In the genomic region with DNA sequence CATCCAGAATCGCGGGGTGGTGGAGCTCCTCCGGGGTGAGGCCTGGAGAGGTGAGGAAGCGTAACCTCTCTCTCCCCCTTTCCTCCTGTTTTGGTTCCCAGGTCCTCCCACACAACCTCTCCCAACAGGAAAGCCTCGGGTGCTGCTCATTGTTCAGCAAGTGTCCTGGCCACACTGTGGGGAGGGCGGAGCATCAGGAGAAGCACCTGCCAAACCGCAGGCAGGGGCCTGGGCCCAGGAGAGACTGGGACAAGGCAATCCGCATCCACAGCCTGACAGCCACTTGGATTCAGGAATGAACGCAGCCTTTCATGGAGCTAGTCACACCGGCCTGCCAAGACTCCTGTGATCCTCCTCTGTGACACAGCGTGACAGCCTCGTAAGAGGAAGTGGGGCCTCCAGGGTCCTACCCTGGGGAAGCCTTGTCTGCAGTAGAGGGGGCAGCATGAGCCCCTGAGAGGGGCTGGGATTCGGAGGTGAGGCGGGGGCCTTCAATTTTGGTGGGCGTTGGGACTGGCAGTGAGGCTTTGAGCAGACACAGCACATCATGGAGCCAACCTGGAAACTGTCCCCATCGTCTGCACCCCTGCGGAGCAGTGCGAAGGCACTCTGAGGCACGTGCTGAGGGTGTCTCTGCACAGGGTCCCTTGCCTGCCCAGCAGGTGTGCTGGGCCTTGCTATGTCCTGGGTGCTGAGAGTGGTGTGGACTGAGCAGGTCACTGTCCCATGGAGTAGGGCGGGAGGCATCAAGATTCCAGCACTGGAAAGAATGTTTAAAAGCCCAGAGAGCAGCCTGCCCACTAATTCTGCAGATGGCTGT, we compare ENCODE assay signal across 1 cellular context.
TF ChIP-seq lines count a peak whose summit lies in the region.

No MANE protein-coding gene starts in this region.

TF ChIP-seq in WTC11, 78 proteins besides CTCF, POLR2A, EP300 and RAD21 (continued from another document):
- TF ChIP-seq ZBTB43 (CRISPR knock-in tag; IDR thresholded peaks at IDR 0.05) (no peak), MYBL2 (CRISPR knock-in tag; IDR thresholded peaks at IDR 0.05) (no peak), STAT6 (CRISPR knock-in tag; conservative IDR thresholded peaks at IDR 0.05; ENCODE audit: low read depth) (no peak), NFATC4 (CRISPR knock-in tag; IDR thresholded peaks at IDR 0.05) (no peak), IRF1 (CRISPR knock-in tag; IDR thresholded peaks at IDR 0.05) (no peak), ZNF121 (CRISPR knock-in tag; IDR thresholded peaks at IDR 0.05) (no peak), ZMAT4 (CRISPR knock-in tag; IDR thresholded peaks at IDR 0.05) (no peak), ELF4 (CRISPR knock-in tag; IDR thresholded peaks at IDR 0.05; ENCODE audit: low read depth) (no peak), ATF6 (CRISPR knock-in tag; IDR thresholded peaks at IDR 0.05) (no peak), ZBTB21 (CRISPR knock-in tag; IDR thresholded peaks at IDR 0.05; ENCODE audit: borderline replicate concordance) (no peak), ZNF396 (CRISPR knock-in tag; IDR thresholded peaks at IDR 0.05; ENCODE audit: borderline replicate concordance) (no peak), ZNF219 (CRISPR knock-in tag; IDR thresholded peaks at IDR 0.05; ENCODE audit: borderline replicate concordance) (no peak)
- TF ChIP-seq, protein P1, sequence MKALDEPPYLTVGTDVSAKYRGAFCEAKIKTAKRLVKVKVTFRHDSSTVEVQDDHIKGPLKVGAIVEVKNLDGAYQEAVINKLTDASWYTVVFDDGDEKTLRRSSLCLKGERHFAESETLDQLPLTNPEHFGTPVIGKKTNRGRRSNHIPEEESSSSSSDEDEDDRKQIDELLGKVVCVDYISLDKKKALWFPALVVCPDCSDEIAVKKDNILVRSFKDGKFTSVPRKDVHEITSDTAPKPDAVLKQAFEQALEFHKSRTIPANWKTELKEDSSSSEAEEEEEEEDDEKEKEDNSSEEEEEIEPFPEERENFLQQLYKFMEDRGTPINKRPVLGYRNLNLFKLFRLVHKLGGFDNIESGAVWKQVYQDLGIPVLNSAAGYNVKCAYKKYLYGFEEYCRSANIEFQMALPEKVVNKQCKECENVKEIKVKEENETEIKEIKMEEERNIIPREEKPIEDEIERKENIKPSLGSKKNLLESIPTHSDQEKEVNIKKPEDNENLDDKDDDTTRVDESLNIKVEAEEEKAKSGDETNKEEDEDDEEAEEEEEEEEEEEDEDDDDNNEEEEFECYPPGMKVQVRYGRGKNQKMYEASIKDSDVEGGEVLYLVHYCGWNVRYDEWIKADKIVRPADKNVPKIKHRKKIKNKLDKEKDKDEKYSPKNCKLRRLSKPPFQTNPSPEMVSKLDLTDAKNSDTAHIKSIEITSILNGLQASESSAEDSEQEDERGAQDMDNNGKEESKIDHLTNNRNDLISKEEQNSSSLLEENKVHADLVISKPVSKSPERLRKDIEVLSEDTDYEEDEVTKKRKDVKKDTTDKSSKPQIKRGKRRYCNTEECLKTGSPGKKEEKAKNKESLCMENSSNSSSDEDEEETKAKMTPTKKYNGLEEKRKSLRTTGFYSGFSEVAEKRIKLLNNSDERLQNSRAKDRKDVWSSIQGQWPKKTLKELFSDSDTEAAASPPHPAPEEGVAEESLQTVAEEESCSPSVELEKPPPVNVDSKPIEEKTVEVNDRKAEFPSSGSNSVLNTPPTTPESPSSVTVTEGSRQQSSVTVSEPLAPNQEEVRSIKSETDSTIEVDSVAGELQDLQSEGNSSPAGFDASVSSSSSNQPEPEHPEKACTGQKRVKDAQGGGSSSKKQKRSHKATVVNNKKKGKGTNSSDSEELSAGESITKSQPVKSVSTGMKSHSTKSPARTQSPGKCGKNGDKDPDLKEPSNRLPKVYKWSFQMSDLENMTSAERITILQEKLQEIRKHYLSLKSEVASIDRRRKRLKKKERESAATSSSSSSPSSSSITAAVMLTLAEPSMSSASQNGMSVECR (CRISPR knock-in tag; IDR thresholded peaks at IDR 0.05; ENCODE audit: borderline replicate concordance) = no peak
- TF ChIP-seq, protein P2, sequence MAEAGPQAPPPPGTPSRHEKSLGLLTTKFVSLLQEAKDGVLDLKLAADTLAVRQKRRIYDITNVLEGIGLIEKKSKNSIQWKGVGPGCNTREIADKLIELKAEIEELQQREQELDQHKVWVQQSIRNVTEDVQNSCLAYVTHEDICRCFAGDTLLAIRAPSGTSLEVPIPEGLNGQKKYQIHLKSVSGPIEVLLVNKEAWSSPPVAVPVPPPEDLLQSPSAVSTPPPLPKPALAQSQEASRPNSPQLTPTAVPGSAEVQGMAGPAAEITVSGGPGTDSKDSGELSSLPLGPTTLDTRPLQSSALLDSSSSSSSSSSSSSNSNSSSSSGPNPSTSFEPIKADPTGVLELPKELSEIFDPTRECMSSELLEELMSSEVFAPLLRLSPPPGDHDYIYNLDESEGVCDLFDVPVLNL (CRISPR knock-in tag; IDR thresholded peaks at IDR 0.05; ENCODE audit: borderline replicate concordance, low read depth) = no peak
- TF ChIP-seq, protein P3, sequence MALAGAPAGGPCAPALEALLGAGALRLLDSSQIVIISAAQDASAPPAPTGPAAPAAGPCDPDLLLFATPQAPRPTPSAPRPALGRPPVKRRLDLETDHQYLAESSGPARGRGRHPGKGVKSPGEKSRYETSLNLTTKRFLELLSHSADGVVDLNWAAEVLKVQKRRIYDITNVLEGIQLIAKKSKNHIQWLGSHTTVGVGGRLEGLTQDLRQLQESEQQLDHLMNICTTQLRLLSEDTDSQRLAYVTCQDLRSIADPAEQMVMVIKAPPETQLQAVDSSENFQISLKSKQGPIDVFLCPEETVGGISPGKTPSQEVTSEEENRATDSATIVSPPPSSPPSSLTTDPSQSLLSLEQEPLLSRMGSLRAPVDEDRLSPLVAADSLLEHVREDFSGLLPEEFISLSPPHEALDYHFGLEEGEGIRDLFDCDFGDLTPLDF (CRISPR knock-in tag; IDR thresholded peaks at IDR 0.05) = no peak
